8 cellular contexts compared by ENCODE assay signal in genomic region chr18:75209129-75209951, GRCh38. TPM values are rescaled to one million over a fixed set of nuclear protein-coding genes. Genes with fewer than 3 reads are reported as not detected.
A peak's percentile ranks its signal among the peaks of the same experiment; 100 is the strongest.
DNase-seq lines count a peak whose midpoint lies in the region; ATAC-seq and TF ChIP-seq lines count a peak whose summit lies in the region.

Gene PTGR3, minus strand, starts transcription at chr18:75209139. Its CDS starts 81 bp downstream, at chr18:75209058.

- DNase-seq in DMS153 (lab: John Stamatoyannopoulos, UW), result peak; percentile 69
- DNase-seq in Jurkat, Clone E6-1 (ENCODE audit: low read depth, low spot score), result peak; percentile 81
- peak; percentile 59 for DNase-seq in activated T-cell treated with anti-CD3 and anti-CD28 coated beads, Interleukin-2, amount 50 U/mL, for 4 hours
- DNase-seq in erythroblast (lab: John Stamatoyannopoulos, UW), result peak; percentile 86 to 88
- peak; percentile 72 for DNase-seq in stimulated activated naive B cell treated with anti-CD40 and anti-IgM and Interleukin-4, amounts not matched to agents 10 μg/mL and 1 μg/mL and 100 μg/mL, for 72 hours

- H3K27me3 ChIP-seq in mucosa of stomach (ENCODE audit: control insufficient read depth, insufficient read depth, low read length), result no peaks in the 10 kb centered on the region

- peak within 1 kb of the TSS; percentile 84 for H3K4me3 ChIP-seq in Jurkat, Clone E6-1 (ENCODE audit: low read length)
- peak within 1 kb of the TSS; percentile 77 for H3K4me3 ChIP-seq in mucosa of stomach (ENCODE audit: low read length)

- ATAC-seq in GM21576 (IDR thresholded peaks at IDR 0.05; ENCODE audit: unreplicated experiment), result peak; percentile 41
- ATAC-seq in activated T-cell treated with anti-CD3 and anti-CD28 coated beads, Interleukin-2, amount 50 U/mL, for 4 hours, result peak; percentile 55 to 61
- ATAC-seq in stimulated activated naive B cell treated with anti-CD40 and anti-IgM and Interleukin-4, amounts not matched to agents 10 μg/mL and 1 μg/mL and 100 μg/mL, for 72 hours (replicated peaks), result peak; percentile 58 to 66

- H3K36me3 Mint-ChIP-seq in activated T-cell treated with anti-CD3 and anti-CD28 coated beads, Interleukin-2, amount 50 U/mL, for 4 hours (ENCODE audit: insufficient read depth), result no peaks in the 10 kb centered on the region
- H3K36me3 Mint-ChIP-seq in stimulated activated naive B cell treated with anti-CD40 and anti-IgM and Interleukin-4, amounts not matched to agents 10 μg/mL and 1 μg/mL and 100 μg/mL, for 72 hours, result peaks cover 5 to 19% of the 10 kb centered on the region in 2 donors

- peak within 1 kb of the TSS; percentile 98 for H3K4me3 Mint-ChIP-seq in activated T-cell treated with anti-CD3 and anti-CD28 coated beads, Interleukin-2, amount 50 U/mL, for 4 hours
- peak within 1 kb of the TSS; percentile 94 to 99 for H3K4me3 Mint-ChIP-seq in stimulated activated naive B cell treated with anti-CD40 and anti-IgM and Interleukin-4, amounts not matched to agents 10 μg/mL and 1 μg/mL and 100 μg/mL, for 72 hours

- H3K9ac ChIP-seq in mucosa of stomach (ENCODE audit: low read length), result peak within 1 kb of the TSS; percentile 85

- TF ChIP-seq POLR2A in erythroblast (IDR thresholded peaks at IDR 0.05; ENCODE audit: low read length), result peak; percentile 62

- no peaks in the 10 kb centered on the region for H3K9me3 ChIP-seq in mucosa of stomach (ENCODE audit: control insufficient read depth, low read length)

- no peaks in the 10 kb centered on the region for H3K27me3 Mint-ChIP-seq in activated T-cell treated with anti-CD3 and anti-CD28 coated beads, Interleukin-2, amount 50 U/mL, for 4 hours (ENCODE audit: low read depth)
- peaks cover 25 to 35% of the 10 kb centered on the region in 2 donors for H3K27me3 Mint-ChIP-seq in stimulated activated naive B cell treated with anti-CD40 and anti-IgM and Interleukin-4, amounts not matched to agents 10 μg/mL and 1 μg/mL and 100 μg/mL, for 72 hours

- no peaks in the 10 kb centered on the region for H3K9me3 Mint-ChIP-seq in activated T-cell treated with anti-CD3 and anti-CD28 coated beads, Interleukin-2, amount 50 U/mL, for 4 hours
- no peaks in the 10 kb centered on the region for H3K9me3 Mint-ChIP-seq in stimulated activated naive B cell treated with anti-CD40 and anti-IgM and Interleukin-4, amounts not matched to agents 10 μg/mL and 1 μg/mL and 100 μg/mL, for 72 hours

- peaks cover 23% of the 10 kb centered on the region for H3K4me1 ChIP-seq in mucosa of stomach (ENCODE audit: control insufficient read depth, insufficient read depth, low read length)

- H3K27ac Mint-ChIP-seq in stimulated activated naive B cell treated with anti-CD40 and anti-IgM and Interleukin-4, amounts not matched to agents 10 μg/mL and 1 μg/mL and 100 μg/mL, for 72 hours, result peak within 1 kb of the TSS; percentile 97

- H3K36me3 ChIP-seq in mucosa of stomach (ENCODE audit: control insufficient read depth, insufficient read depth, low read length), result no peaks in the 10 kb centered on the region

- H3K4me1 Mint-ChIP-seq in activated T-cell treated with anti-CD3 and anti-CD28 coated beads, Interleukin-2, amount 50 U/mL, for 4 hours (ENCODE audit: low read depth), result peaks cover 63% of the 10 kb centered on the region
- H3K4me1 Mint-ChIP-seq in stimulated activated naive B cell treated with anti-CD40 and anti-IgM and Interleukin-4, amounts not matched to agents 10 μg/mL and 1 μg/mL and 100 μg/mL, for 72 hours, result peaks cover 28 to 53% of the 10 kb centered on the region in 2 donors

TF ChIP-seq in PFSK-1, 5 proteins besides CTCF, POLR2A, EP300 and RAD21:
- peak; percentile 20; the same call in 1 of the 2 replicates for TF ChIP-seq POLR2AphosphoS5 (IDR thresholded peaks at IDR 0.05; ENCODE audit: low read depth, low read length)
- 0 out of 4 replicates have a peak, but pooled peaks of 1 of the 2 experiments have one; percentile 44 for TF ChIP-seq REST (IDR thresholded peaks at IDR 0.05; ENCODE audit: insufficient read depth in 1 of 2, low read depth in 2 of 2, low read length in 2 of 2)
- no peak for TF ChIP-seq TAF1 (IDR thresholded peaks at IDR 0.05; ENCODE audit: borderline replicate concordance, insufficient read depth, low read length)

RNA-seq across cellular contexts. Expression of gene PTGR3, which starts in this region (rescaled TPM):
- polyA plus RNA-seq in Jurkat, Clone E6-1 (2012; ENCODE audit: insufficient read depth, insufficient read length), result 33.0 TPM
- 4.6 TPM for polyA plus RNA-seq in PFSK-1 (2012; ENCODE audit: insufficient read length, low read depth)
- 10 to 100 TPM in 1 of 3 donors, 1 to 10 TPM in 2; 8.9 to 12.8 (median 9.2) TPM for total RNA-seq in activated T-cell treated with anti-CD3 and anti-CD28 coated beads, Interleukin-2, amount 50 U/mL, for 4 hours

Comparison
In these comparisons a context has a peak if more than half of its experiments do, and no peak if none do; other contexts are left out.
1. Peak in every context shown above with its lines: DNase-seq, ATAC-seq and H3K4me3 ChIP-seq.